In genomic region chr12:58166643-58167042, GRCh38 we compare ENCODE assay signal across 27 cellular contexts.
"Had no signal": no experiment of that assay in that cellular context is flagged by ENCODE, and none has a peak within 500 bp of the region (broad histone marks: within the 10 kb centered on the region; RNA-seq: fewer than 3 reads in every experiment).

No MANE protein-coding gene starts in this region.

- H3K27me3 ChIP-seq: ascending aorta, breast epithelium, MG63 had no signal

- H3K36me3 ChIP-seq: ascending aorta, breast epithelium, MG63, SJCRH30 had no signal

- H3K4me3 ChIP-seq: ascending aorta, breast epithelium, MG63, SJCRH30, SK-N-MC had no signal

- H3K36me3 Mint-ChIP-seq: activated naive CD4-positive, alpha-beta T cell treated with anti-CD3 and anti-CD28 coated beads, Interleukin-2, amount 50 U/mL, for 24 hours; activated naive CD8-positive, alpha-beta T cell treated with anti-CD3 and anti-CD28 coated beads, Interleukin-2, amount 10 ng/mL, durations not matched to agents 7 days and 5 days had no signal

- H3K4me1 Mint-ChIP-seq: activated CD4-positive, alpha-beta T cell treated with anti-CD3 and anti-CD28 coated beads, Interleukin-2, amount 10 ng/mL, durations not matched to agents 24 days and 14 days; activated naive CD4-positive, alpha-beta T cell treated with anti-CD3 and anti-CD28 coated beads, Interleukin-2, amount 50 U/mL, for 24 hours; activated naive CD8-positive, alpha-beta T cell treated with anti-CD3 and anti-CD28 coated beads, Interleukin-2, amount 10 ng/mL, durations not matched to agents 7 days and 5 days had no signal

- H3K27ac Mint-ChIP-seq: activated CD4-positive, alpha-beta T cell treated with anti-CD3 and anti-CD28 coated beads, Interleukin-2, amount 10 ng/mL, durations not matched to agents 24 days and 14 days; activated CD8-positive, alpha-beta T cell treated with anti-CD3 and anti-CD28 coated beads for 36 hours; activated naive CD4-positive, alpha-beta T cell treated with anti-CD3 and anti-CD28 coated beads, Interleukin-2, amount 50 U/mL, for 24 hours; activated naive CD8-positive, alpha-beta T cell treated with anti-CD3 and anti-CD28 coated beads, Interleukin-2, amount 10 ng/mL, durations not matched to agents 7 days and 5 days; activated T-cell treated with anti-CD3 and anti-CD28 coated beads, Interleukin-2, amount 50 U/mL, for 24 hours; activated T-helper 2 cell treated with anti-CD3 and anti-CD28 coated beads, Interferon-gamma antibody, Interleukin-2, Interleukin-4, amounts not matched to agents 10 μg/mL and 5 μg/mL and 100 μg/mL, durations not matched to agents 14 hours and 24 hours and 36 hours had no signal

- ATAC-seq: activated CD8-positive, alpha-beta T cell treated with anti-CD3 and anti-CD28 coated beads for 36 hours; Panc1 had no signal

- H3K27ac ChIP-seq: ascending aorta, breast epithelium, SJCRH30, SK-N-MC had no signal

- H3K27me3 Mint-ChIP-seq: activated CD4-positive, alpha-beta T cell treated with anti-CD3 and anti-CD28 coated beads, Interleukin-2, amount 10 ng/mL, durations not matched to agents 24 days and 14 days had no signal

- H3K9me3 ChIP-seq: ascending aorta, breast epithelium, MG63, SJCRH30 had no signal

- H3K4me3 Mint-ChIP-seq: activated CD4-positive, alpha-beta T cell treated with anti-CD3 and anti-CD28 coated beads, Interleukin-2, amount 10 ng/mL, durations not matched to agents 24 days and 14 days; activated CD8-positive, alpha-beta T cell treated with anti-CD3 and anti-CD28 coated beads for 36 hours; activated naive CD4-positive, alpha-beta T cell treated with anti-CD3 and anti-CD28 coated beads, Interleukin-2, amount 50 U/mL, for 24 hours; activated naive CD8-positive, alpha-beta T cell treated with anti-CD3 and anti-CD28 coated beads, Interleukin-2, amount 10 ng/mL, durations not matched to agents 7 days and 5 days; activated T-cell treated with anti-CD3 and anti-CD28 coated beads, Interleukin-2, amount 50 U/mL, for 24 hours had no signal

- DNase-seq: activated CD4-positive, alpha-beta T cell treated with anti-CD3 and anti-CD28 coated beads, Interleukin-2, amount 10 ng/mL, durations not matched to agents 24 days and 14 days; activated CD4-positive, alpha-beta T cell treated with anti-CD3 and anti-CD28 coated beads, Interleukin-2, amount 50 U/mL, for 4 hours; activated CD8-positive, alpha-beta T cell treated with anti-CD3 and anti-CD28 coated beads for 36 hours; activated gamma-delta T cell; activated naive CD4-positive, alpha-beta T cell treated with Interleukin-2 at 50 U/mL for 16 hours; activated naive CD8-positive, alpha-beta T cell treated with anti-CD3 and anti-CD28 coated beads, Interleukin-2, amount 10 ng/mL, durations not matched to agents 7 days and 5 days; activated T-cell treated with anti-CD3 and anti-CD28 coated beads, Interleukin-2, amount 50 U/mL, for 24 hours; amygdala; caudate nucleus; cerebellar nuclear complex; Karpas-422; MG63; MV-4-11; NCI-H1092; NCI-H1436 treated with DMSO at 0.1 percent for 48 hours; NCI-H1694 treated with DMSO at 0.1 percent for 48 hours; NCI-H2029; NCI-H345; NCI-H524 treated with DMSO at 0.1 percent for 48 hours; SHP77; SJCRH30 had no signal

- H3K9me3 Mint-ChIP-seq: activated CD4-positive, alpha-beta T cell treated with anti-CD3 and anti-CD28 coated beads, Interleukin-2, amount 10 ng/mL, durations not matched to agents 24 days and 14 days; activated CD8-positive, alpha-beta T cell treated with anti-CD3 and anti-CD28 coated beads for 36 hours; activated naive CD4-positive, alpha-beta T cell treated with anti-CD3 and anti-CD28 coated beads, Interleukin-2, amount 50 U/mL, for 24 hours; activated naive CD8-positive, alpha-beta T cell treated with anti-CD3 and anti-CD28 coated beads, Interleukin-2, amount 10 ng/mL, durations not matched to agents 7 days and 5 days; activated T-cell treated with anti-CD3 and anti-CD28 coated beads, Interleukin-2, amount 50 U/mL, for 24 hours; activated T-helper 2 cell treated with anti-CD3 and anti-CD28 coated beads, Interferon-gamma antibody, Interleukin-2, Interleukin-4, amounts not matched to agents 10 μg/mL and 5 μg/mL and 100 μg/mL, durations not matched to agents 14 hours and 24 hours and 36 hours had no signal

- H3K4me1 ChIP-seq: ascending aorta, SJCRH30 had no signal
